ENCODE assay signal across 31 cellular contexts in genomic region chr1:215360021-215360420, GRCh38.
"Had no signal": no experiment of that assay in that cellular context is flagged by ENCODE, and none has a peak within 500 bp of the region (broad histone marks: within the 10 kb centered on the region; RNA-seq: fewer than 3 reads in every experiment).

No MANE protein-coding gene starts in this region.

- ATAC-seq: activated CD4-positive, CD25-positive, alpha-beta regulatory T cell treated with anti-CD3 and anti-CD28 coated beads, Interleukin-2, amount 50 U/mL, for 24 hours; activated CD8-positive, alpha-beta T cell treated with anti-CD3 and anti-CD28 coated beads for 36 hours; activated naive CD8-positive, alpha-beta T cell treated with anti-CD3 and anti-CD28 coated beads, Interleukin-2, amount 50 U/mL, for 24 hours; activated T-cell treated with anti-CD3 and anti-CD28 coated beads, Interleukin-2, amount 50 U/mL, for 4 hours; activated T-helper 17 cell treated with anti-CD3 and anti-CD28 coated beads, Interleukin-2, amount 50 U/mL, for 72 hours; heart left ventricle; T-helper 17 cell had no signal

- H3K27ac ChIP-seq: adrenal gland, breast epithelium, cardiac muscle cell, colonic mucosa, esophagus muscularis mucosa, heart left ventricle, WERI-Rb-1 had no signal

- H3K4me1 ChIP-seq: adrenal gland, breast epithelium, colonic mucosa, esophagus muscularis mucosa, heart left ventricle had no signal

- H3K36me3 ChIP-seq: adrenal gland, breast epithelium, cardiac muscle cell, colonic mucosa, esophagus muscularis mucosa, heart left ventricle, WERI-Rb-1 had no signal

- DNase-seq: activated B cell treated with CpG ODN at 0.5 μM for 24 hours; activated CD4-positive, alpha-beta T cell treated with anti-CD3 and anti-CD28 coated beads for 48 hours; activated CD4-positive, alpha-beta T cell treated with anti-CD3 and anti-CD28 coated beads, Interleukin-2, amount 50 U/mL, for 1 hour; activated CD4-positive, alpha-beta T cell treated with anti-CD3 and anti-CD28 coated beads, Interleukin-2, amount 50 U/mL, for 48 hours; activated CD8-positive, alpha-beta memory T cell treated with anti-CD3 and anti-CD28 coated beads for 24 hours; activated CD8-positive, alpha-beta T cell treated with anti-CD3 and anti-CD28 coated beads for 36 hours; activated effector memory CD4-positive, alpha-beta T cell treated with Interleukin-2 at 50 U/mL for 16 hours; activated gamma-delta T cell treated with Interleukin-2 at 50 U/mL for 16 hours; activated naive CD4-positive, alpha-beta T cell treated with anti-CD3 and anti-CD28 coated beads for 36 hours; activated naive CD8-positive, alpha-beta T cell treated with anti-CD3 and anti-CD28 coated beads for 36 hours; activated naive CD8-positive, alpha-beta T cell treated with anti-CD3 and anti-CD28 coated beads, Interleukin-2, amount 50 U/mL, for 24 hours; activated T-cell treated with anti-CD3 and anti-CD28 coated beads, Interleukin-2, amount 50 U/mL, for 4 hours; adrenal gland; amygdala; aorta; central memory CD4-positive, alpha-beta T cell; cerebellar nuclear complex; colonic mucosa; effector memory CD4-positive, alpha-beta T cell; erythroblast; glutamatergic neuron; heart left ventricle; T-helper 1 cell; T-helper 17 cell; T1000; WERI-Rb-1 had no signal

- H3K27me3 ChIP-seq: adrenal gland, breast epithelium, cardiac muscle cell, colonic mucosa, esophagus muscularis mucosa, heart left ventricle had no signal

- H3K4me3 ChIP-seq: adrenal gland, breast epithelium, cardiac muscle cell, colonic mucosa, esophagus muscularis mucosa, heart left ventricle had no signal

- H3K9me3 ChIP-seq: adrenal gland, breast epithelium, colonic mucosa had no signal
